ENCODE assay signal across 1 cellular context in genomic region chr16:84819644-84820304, GRCh38.
TF ChIP-seq lines count a peak whose summit lies in the region.

Gene CRISPLD2 (plus strand): TSS chr16:84819985. CDS start chr16:84838496, 18,511 bp downstream.

TF ChIP-seq in HepG2, 621 proteins besides CTCF, POLR2A, EP300 and RAD21 (continued from another document and continues in another):
- TF ChIP-seq NCOR1 (IDR thresholded peaks at IDR 0.05; ENCODE audit: borderline replicate concordance, low read length) (no peak), TRIM24 (CRISPR knock-in tag; IDR thresholded peaks at IDR 0.05) (0 out of 2 replicates have a peak, but pooled peaks have one; percentile 49), GTF2F1 (IDR thresholded peaks at IDR 0.05; ENCODE audit: low read length) (0 out of 2 replicates have a peak, but pooled peaks have one; percentile 26), TEAD2 (CRISPR knock-in tag; IDR thresholded peaks at IDR 0.05) (no peak), ARID4A (CRISPR knock-in tag; IDR thresholded peaks at IDR 0.05; ENCODE audit: borderline replicate concordance) (0 out of 2 replicates have a peak, but pooled peaks have one; percentile 36), TBX2 (CRISPR knock-in tag; IDR thresholded peaks at IDR 0.05; ENCODE audit: borderline replicate concordance) (peak; percentile 49; the same call in 1 of the 2 replicates), JUN (CRISPR knock-in tag; IDR thresholded peaks at IDR 0.05) (no peak), POGZ (CRISPR knock-in tag; IDR thresholded peaks at IDR 0.05) (no peak), ZNF234 (CRISPR knock-in tag; conservative IDR thresholded peaks at IDR 0.05) (no peak), ZNF335 (CRISPR knock-in tag; IDR thresholded peaks at IDR 0.05) (0 out of 2 replicates have a peak, but pooled peaks have one; percentile 33), ARID2 (CRISPR knock-in tag; IDR thresholded peaks at IDR 0.05; ENCODE audit: borderline replicate concordance) (0 out of 2 replicates have a peak, but pooled peaks have one; percentile 38), PLRG1 (conservative IDR thresholded peaks at IDR 0.05) (no peak), RFXAP (CRISPR knock-in tag; IDR thresholded peaks at IDR 0.05; ENCODE audit: borderline replicate concordance) (no peak), CBX1 (IDR thresholded peaks at IDR 0.05; ENCODE audit: low read depth) (peak; percentile 79), CREM (IDR thresholded peaks at IDR 0.05) (no peak), CREM (CRISPR knock-in tag; IDR thresholded peaks at IDR 0.05) (no peak), NFKB2 (CRISPR knock-in tag; IDR thresholded peaks at IDR 0.05; ENCODE audit: borderline replicate concordance) (no peak), FOXM1 (CRISPR knock-in tag; IDR thresholded peaks at IDR 0.05) (no peak), GMEB2 (CRISPR knock-in tag; IDR thresholded peaks at IDR 0.05; ENCODE audit: low read depth) (no peak), STAG1 (CRISPR knock-in tag; IDR thresholded peaks at IDR 0.05) (no peak), NFE2L2 (IDR thresholded peaks at IDR 0.05; ENCODE audit: low read length) (no peak), SKI (IDR thresholded peaks at IDR 0.05; ENCODE audit: partially characterized antibody) (no peak), ZNF12 (CRISPR knock-in tag; IDR thresholded peaks at IDR 0.05) (no peak), NFYB (CRISPR knock-in tag; IDR thresholded peaks at IDR 0.05) (peak; percentile 59), ZNF564 (CRISPR knock-in tag; IDR thresholded peaks at IDR 0.05) (no peak), SMYD3 (CRISPR knock-in tag; IDR thresholded peaks at IDR 0.05) (no peak), ATF7-NPFF (CRISPR knock-in tag; IDR thresholded peaks at IDR 0.05; ENCODE audit: low read depth) (peak; percentile 32; the same call in 1 of the 2 replicates), ZMAT3 (CRISPR knock-in tag; conservative IDR thresholded peaks at IDR 0.05) (no peak), ZSCAN29 (CRISPR knock-in tag; conservative IDR thresholded peaks at IDR 0.05) (no peak), MED1 (CRISPR knock-in tag; IDR thresholded peaks at IDR 0.05) (peak; percentile 48; the same call in 1 of the 2 replicates), ZNF354B (CRISPR knock-in tag; IDR thresholded peaks at IDR 0.05) (no peak), DR1 (CRISPR knock-in tag; IDR thresholded peaks at IDR 0.05) (peak; percentile 85; the same call in 1 of the 2 replicates), ARID5B (CRISPR knock-in tag; IDR thresholded peaks at IDR 0.05) (peak; percentile 11; the same call in 1 of the 2 replicates), ZNF251 (CRISPR knock-in tag; IDR thresholded peaks at IDR 0.05) (no peak), GABPB1 (CRISPR knock-in tag; IDR thresholded peaks at IDR 0.05) (peak; percentile 53; the same call in 1 of the 2 replicates), ZNF547 (CRISPR knock-in tag; IDR thresholded peaks at IDR 0.05) (no peak), KLF11 (CRISPR knock-in tag; IDR thresholded peaks at IDR 0.05) (no peak), ZSCAN12 (CRISPR knock-in tag; IDR thresholded peaks at IDR 0.05) (no peak), KDM5B (CRISPR knock-in tag; IDR thresholded peaks at IDR 0.05; ENCODE audit: borderline replicate concordance) (no peak), ZNF768 (CRISPR knock-in tag; IDR thresholded peaks at IDR 0.05) (peak; percentile 37; the same call in 1 of the 2 replicates)
- TF ChIP-seq, protein P1, sequence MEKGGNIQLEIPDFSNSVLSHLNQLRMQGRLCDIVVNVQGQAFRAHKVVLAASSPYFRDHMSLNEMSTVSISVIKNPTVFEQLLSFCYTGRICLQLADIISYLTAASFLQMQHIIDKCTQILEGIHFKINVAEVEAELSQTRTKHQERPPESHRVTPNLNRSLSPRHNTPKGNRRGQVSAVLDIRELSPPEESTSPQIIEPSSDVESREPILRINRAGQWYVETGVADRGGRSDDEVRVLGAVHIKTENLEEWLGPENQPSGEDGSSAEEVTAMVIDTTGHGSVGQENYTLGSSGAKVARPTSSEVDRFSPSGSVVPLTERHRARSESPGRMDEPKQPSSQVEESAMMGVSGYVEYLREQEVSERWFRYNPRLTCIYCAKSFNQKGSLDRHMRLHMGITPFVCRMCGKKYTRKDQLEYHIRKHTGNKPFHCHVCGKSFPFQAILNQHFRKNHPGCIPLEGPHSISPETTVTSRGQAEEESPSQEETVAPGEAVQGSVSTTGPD (CRISPR knock-in tag; IDR thresholded peaks at IDR 0.05), result no peak
- TF ChIP-seq, protein P2, sequence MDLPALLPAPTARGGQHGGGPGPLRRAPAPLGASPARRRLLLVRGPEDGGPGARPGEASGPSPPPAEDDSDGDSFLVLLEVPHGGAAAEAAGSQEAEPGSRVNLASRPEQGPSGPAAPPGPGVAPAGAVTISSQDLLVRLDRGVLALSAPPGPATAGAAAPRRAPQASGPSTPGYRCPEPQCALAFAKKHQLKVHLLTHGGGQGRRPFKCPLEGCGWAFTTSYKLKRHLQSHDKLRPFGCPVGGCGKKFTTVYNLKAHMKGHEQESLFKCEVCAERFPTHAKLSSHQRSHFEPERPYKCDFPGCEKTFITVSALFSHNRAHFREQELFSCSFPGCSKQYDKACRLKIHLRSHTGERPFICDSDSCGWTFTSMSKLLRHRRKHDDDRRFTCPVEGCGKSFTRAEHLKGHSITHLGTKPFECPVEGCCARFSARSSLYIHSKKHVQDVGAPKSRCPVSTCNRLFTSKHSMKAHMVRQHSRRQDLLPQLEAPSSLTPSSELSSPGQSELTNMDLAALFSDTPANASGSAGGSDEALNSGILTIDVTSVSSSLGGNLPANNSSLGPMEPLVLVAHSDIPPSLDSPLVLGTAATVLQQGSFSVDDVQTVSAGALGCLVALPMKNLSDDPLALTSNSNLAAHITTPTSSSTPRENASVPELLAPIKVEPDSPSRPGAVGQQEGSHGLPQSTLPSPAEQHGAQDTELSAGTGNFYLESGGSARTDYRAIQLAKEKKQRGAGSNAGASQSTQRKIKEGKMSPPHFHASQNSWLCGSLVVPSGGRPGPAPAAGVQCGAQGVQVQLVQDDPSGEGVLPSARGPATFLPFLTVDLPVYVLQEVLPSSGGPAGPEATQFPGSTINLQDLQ (CRISPR knock-in tag; IDR thresholded peaks at IDR 0.05), result no peak
- TF ChIP-seq, protein P3, sequence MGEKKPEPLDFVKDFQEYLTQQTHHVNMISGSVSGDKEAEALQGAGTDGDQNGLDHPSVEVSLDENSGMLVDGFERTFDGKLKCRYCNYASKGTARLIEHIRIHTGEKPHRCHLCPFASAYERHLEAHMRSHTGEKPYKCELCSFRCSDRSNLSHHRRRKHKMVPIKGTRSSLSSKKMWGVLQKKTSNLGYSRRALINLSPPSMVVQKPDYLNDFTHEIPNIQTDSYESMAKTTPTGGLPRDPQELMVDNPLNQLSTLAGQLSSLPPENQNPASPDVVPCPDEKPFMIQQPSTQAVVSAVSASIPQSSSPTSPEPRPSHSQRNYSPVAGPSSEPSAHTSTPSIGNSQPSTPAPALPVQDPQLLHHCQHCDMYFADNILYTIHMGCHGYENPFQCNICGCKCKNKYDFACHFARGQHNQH (CRISPR knock-in tag; IDR thresholded peaks at IDR 0.05), result peak; percentile 29; the same call in 1 of the 2 replicates
- TF ChIP-seq, protein P4, sequence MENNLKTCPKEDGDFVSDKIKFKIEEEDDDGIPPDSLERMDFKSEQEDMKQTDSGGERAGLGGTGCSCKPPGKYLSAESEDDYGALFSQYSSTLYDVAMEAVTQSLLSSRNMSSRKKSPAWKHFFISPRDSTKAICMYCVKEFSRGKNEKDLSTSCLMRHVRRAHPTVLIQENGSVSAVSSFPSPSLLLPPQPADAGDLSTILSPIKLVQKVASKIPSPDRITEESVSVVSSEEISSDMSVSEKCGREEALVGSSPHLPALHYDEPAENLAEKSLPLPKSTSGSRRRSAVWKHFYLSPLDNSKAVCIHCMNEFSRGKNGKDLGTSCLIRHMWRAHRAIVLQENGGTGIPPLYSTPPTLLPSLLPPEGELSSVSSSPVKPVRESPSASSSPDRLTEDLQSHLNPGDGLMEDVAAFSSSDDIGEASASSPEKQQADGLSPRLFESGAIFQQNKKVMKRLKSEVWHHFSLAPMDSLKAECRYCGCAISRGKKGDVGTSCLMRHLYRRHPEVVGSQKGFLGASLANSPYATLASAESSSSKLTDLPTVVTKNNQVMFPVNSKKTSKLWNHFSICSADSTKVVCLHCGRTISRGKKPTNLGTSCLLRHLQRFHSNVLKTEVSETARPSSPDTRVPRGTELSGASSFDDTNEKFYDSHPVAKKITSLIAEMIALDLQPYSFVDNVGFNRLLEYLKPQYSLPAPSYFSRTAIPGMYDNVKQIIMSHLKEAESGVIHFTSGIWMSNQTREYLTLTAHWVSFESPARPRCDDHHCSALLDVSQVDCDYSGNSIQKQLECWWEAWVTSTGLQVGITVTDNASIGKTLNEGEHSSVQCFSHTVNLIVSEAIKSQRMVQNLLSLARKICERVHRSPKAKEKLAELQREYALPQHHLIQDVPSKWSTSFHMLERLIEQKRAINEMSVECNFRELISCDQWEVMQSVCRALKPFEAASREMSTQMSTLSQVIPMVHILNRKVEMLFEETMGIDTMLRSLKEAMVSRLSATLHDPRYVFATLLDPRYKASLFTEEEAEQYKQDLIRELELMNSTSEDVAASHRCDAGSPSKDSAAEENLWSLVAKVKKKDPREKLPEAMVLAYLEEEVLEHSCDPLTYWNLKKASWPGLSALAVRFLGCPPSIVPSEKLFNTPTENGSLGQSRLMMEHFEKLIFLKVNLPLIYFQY (CRISPR knock-in tag; IDR thresholded peaks at IDR 0.05; ENCODE audit: borderline replicate concordance), result no peak
- TF ChIP-seq, protein P5, sequence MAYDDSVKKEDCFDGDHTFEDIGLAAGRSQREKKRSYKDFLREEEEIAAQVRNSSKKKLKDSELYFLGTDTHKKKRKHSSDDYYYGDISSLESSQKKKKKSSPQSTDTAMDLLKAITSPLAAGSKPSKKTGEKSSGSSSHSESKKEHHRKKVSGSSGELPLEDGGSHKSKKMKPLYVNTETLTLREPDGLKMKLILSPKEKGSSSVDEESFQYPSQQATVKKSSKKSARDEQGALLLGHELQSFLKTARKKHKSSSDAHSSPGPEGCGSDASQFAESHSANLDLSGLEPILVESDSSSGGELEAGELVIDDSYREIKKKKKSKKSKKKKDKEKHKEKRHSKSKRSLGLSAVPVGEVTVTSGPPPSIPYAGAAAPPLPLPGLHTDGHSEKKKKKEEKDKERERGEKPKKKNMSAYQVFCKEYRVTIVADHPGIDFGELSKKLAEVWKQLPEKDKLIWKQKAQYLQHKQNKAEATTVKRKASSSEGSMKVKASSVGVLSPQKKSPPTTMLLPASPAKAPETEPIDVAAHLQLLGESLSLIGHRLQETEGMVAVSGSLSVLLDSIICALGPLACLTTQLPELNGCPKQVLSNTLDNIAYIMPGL (CRISPR knock-in tag; IDR thresholded peaks at IDR 0.05; ENCODE audit: borderline replicate concordance in 1 of 2, low read depth in 1 of 2), result 0 out of 4 replicates have a peak, but pooled peaks of 1 of the 2 experiments have one; percentile 13
